11 cellular contexts compared by ENCODE assay signal in the genomic region with DNA sequence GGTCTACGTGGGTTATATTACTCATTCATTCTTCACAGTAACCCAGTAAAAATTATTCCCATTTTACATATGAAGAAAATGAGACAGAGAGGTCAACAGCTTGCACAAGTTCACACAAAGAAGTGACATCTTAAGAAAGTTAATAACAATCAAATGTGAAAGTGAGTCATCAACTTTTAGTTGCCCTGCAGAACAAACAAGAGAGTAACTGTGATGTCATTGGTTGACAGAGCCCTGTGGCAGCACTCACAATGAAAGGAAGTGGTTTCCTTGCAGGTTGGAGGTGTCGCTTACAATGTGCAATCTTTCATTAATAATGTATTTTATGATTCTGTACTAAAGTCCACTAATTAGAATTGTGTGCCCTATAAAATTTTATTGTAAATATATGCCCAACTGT.
DNase-seq lines count a peak whose midpoint lies in the region; ATAC-seq and TF ChIP-seq lines count a peak whose summit lies in the region.
"Had no signal": no experiment of that assay in that cellular context is flagged by ENCODE, and none has a peak within 500 bp of the region (broad histone marks: within the 10 kb centered on the region; RNA-seq: fewer than 3 reads in every experiment).

No MANE protein-coding gene starts in this region.

- no TSS peak for BruUV-seq in mammary epithelial cell (replicated peaks; lab: Mats Ljungman, UMichigan)

- DNase-seq in DMS53 (lab: John Stamatoyannopoulos, UW) (peak; percentile 62), mammary epithelial cell (peak; percentile 16), COLO829 (ENCODE audit: low spot score) (no peak), prostate gland (ENCODE audit: low spot score) (no peak), NCI-H524 (lab: John Stamatoyannopoulos, UW) (no peak), DMS114 treated with DMSO at 0.1 percent for 48 hours (lab: John Stamatoyannopoulos, UW; ENCODE audit: unreplicated experiment) (no peak)
- DNase-seq: lower lobe of right lung, NCI-H1694 treated with DMSO at 0.1 percent for 48 hours, retina had no signal

- 60% methylated on average over 2 of the region's 2 CpGs for WGBS in mammary epithelial cell (ENCODE audit: low coverage, missing lambda C conversion rate)
- WGBS in prostate gland: 65% methylated on average over 2 of the region's 2 CpGs

- no peak overlapping the region for H3K9ac ChIP-seq in mammary epithelial cell (ENCODE audit: insufficient read depth, low read length)

- no peaks in the 10 kb centered on the region for H3K79me2 ChIP-seq in mammary epithelial cell (ENCODE audit: insufficient read depth, low read length)

- H3K9me3 ChIP-seq in mammary epithelial cell (replicated peaks; ENCODE audit: insufficient read depth, low read length) (no peaks in the 10 kb centered on the region), prostate gland (no peaks in the 10 kb centered on the region)
- H3K9me3 ChIP-seq: lower lobe of right lung had no signal

- no peak for TF ChIP-seq POLR2A in prostate gland (IDR thresholded peaks at IDR 0.05)

- CTCF ChIA-PET in mammary epithelial cell (lab: Charles Lee; ENCODE audit: low non-redundant PET): no interaction called here

- in situ Hi-C loops in mammary epithelial cell (cut with MboI; ENCODE audit: low sequenced_read_pairs in 2 of 2): no loop called here

- intact Hi-C loops in mammary epithelial cell (cut with micrococcal nuclease): no loop called here
- intact Hi-C loops in prostate gland (cut with DNase I): no loop called here

- H3K27ac ChIP-seq in mammary epithelial cell (ENCODE audit: insufficient read depth, low read depth, low read length) (no peak overlapping the region), prostate gland (no peak overlapping the region)
- H3K27ac ChIP-seq: lower lobe of right lung had no signal

- H3K27me3 ChIP-seq in mammary epithelial cell (ENCODE audit: insufficient read depth, low read length) (no peaks in the 10 kb centered on the region), prostate gland (replicated peaks; ENCODE audit: insufficient read depth) (no peaks in the 10 kb centered on the region)

- H4K20me1 ChIP-seq in mammary epithelial cell (ENCODE audit: insufficient read depth, low read length): no peaks in the 10 kb centered on the region

- H3K36me3 ChIP-seq in mammary epithelial cell (ENCODE audit: insufficient read depth, low read length) (no peaks in the 10 kb centered on the region), prostate gland (no peaks in the 10 kb centered on the region)
- H3K36me3 ChIP-seq: lower lobe of right lung had no signal

- ATAC-seq in GM18867 (IDR thresholded peaks at IDR 0.05; ENCODE audit: unreplicated experiment) (peak; percentile 97), HG03469 (IDR thresholded peaks at IDR 0.05; ENCODE audit: unreplicated experiment) (peak; percentile 68)
- ATAC-seq: lower lobe of right lung had no signal

- dilution Hi-C loops in mammary epithelial cell (cut with HindIII; ENCODE audit: low sequenced_read_pairs): no loop called here

- TF ChIP-seq CTCF in mammary epithelial cell (conservative IDR thresholded peaks at IDR 0.05 in 1 of 2, IDR thresholded peaks at IDR 0.05 in 1 of 2; ENCODE audit: extremely low read depth in 1 of 2, insufficient read depth in 1 of 2, low read depth in 1 of 2, low read length in 2 of 2) (no peak), prostate gland (IDR thresholded peaks at IDR 0.05) (no peak)

- H3K4me2 ChIP-seq in mammary epithelial cell (ENCODE audit: insufficient read depth, low read depth, low read length): no peak overlapping the region

- H3K4me1 ChIP-seq in mammary epithelial cell (ENCODE audit: insufficient read depth, low read length) (no peaks in the 10 kb centered on the region), prostate gland (replicated peaks) (no peaks in the 10 kb centered on the region)
- H3K4me1 ChIP-seq: lower lobe of right lung had no signal

- H2AFZ ChIP-seq in mammary epithelial cell (ENCODE audit: low read depth, low read length): no peak overlapping the region

- H3K4me3 ChIP-seq in mammary epithelial cell (replicated peaks in 1 of 3; ENCODE audit: insufficient read depth in 1 of 3, low read depth in 2 of 3, low read length in 3 of 3) (no peak overlapping the region), prostate gland (no peak overlapping the region)
- H3K4me3 ChIP-seq: lower lobe of right lung had no signal

Comparison
In these comparisons a context has a peak if more than half of its experiments do, and no peak if none do; other contexts are left out.
1. DNase-seq: peak in DMS53 (single experiment) and mammary epithelial cell (single experiment); none in COLO829 (single experiment), prostate gland (single experiment), NCI-H524 (0 of 2) and DMS114 treated with DMSO at 0.1 percent for 48 hours (single experiment).